In the genomic region with DNA sequence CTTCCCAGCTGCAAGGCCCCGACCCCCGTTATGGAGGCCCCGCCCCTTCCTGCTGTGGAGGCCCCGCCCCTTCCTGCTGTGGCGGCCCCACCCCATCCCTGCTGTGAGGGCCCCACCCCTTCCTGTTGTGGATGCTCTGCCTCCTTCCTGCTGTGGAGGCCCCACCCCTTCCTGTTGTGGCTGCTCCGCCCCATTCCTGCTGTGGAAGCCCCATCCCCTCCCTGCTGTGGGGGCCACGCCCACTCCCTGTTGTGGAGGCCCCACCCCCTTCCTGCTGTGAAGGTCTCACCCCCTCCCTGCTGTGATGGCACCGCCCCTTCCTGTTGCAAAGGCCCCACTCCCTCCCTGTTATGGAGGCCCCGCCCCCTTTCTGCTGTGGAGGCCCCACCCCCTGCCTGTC, we compare ENCODE assay signal across 8 cellular contexts.
DNase-seq lines count a peak whose midpoint lies in the region; ATAC-seq and TF ChIP-seq lines count a peak whose summit lies in the region.

No MANE protein-coding gene starts in this region.

- no peak overlapping the region for H3K4me3 Mint-ChIP-seq in activated CD4-positive, alpha-beta T cell treated with anti-CD3 and anti-CD28 coated beads for 36 hours
- H3K4me3 Mint-ChIP-seq in immature natural killer cell, result peak overlapping the region in 1 of 5 donors; percentile 50

- no peak for TF ChIP-seq CTCF in GM10266 (IDR thresholded peaks at IDR 0.05; ENCODE audit: control insufficient read depth, insufficient read depth, low read depth, missing control alignments)

- H3K27ac Mint-ChIP-seq in activated CD4-positive, alpha-beta T cell treated with anti-CD3 and anti-CD28 coated beads for 36 hours, result no peak overlapping the region
- peak overlapping the region; percentile 30 to 86 (median 56) for H3K27ac Mint-ChIP-seq in immature natural killer cell

- intact Hi-C loops in activated CD4-positive, alpha-beta T cell treated with anti-CD3 and anti-CD28 coated beads for 36 hours (cut with DNase I, micrococcal nuclease), result no loop called here

- no peaks in the 10 kb centered on the region for H3K36me3 Mint-ChIP-seq in activated CD4-positive, alpha-beta T cell treated with anti-CD3 and anti-CD28 coated beads for 36 hours (ENCODE audit: low read depth)
- peaks cover 0 to 4% (median 0%) of the 10 kb centered on the region in 3 donors for H3K36me3 Mint-ChIP-seq in immature natural killer cell

- peak; percentile 18 for DNase-seq in COLO829 (ENCODE audit: low spot score)
- DNase-seq in NAMALWA (ENCODE audit: low spot score), result peak; percentile 93
- DNase-seq in activated CD4-positive, alpha-beta T cell treated with anti-CD3 and anti-CD28 coated beads for 36 hours, result peak; percentile 77
- peak; percentile 78 to 85 (median 82) for DNase-seq in immature natural killer cell
- no peak for DNase-seq in NCI-H1694 (lab: John Stamatoyannopoulos, UW)
- DNase-seq in SIG-M5 treated with dmso at 0.1 percent for 504 hours (lab: John Stamatoyannopoulos, UW; ENCODE audit: unreplicated experiment), result no peak
- DNase-seq in GM10266 (ENCODE audit: extremely low spot score), result no peak
- no peak for DNase-seq in DMS79 treated with DMSO at 0.1 percent for 48 hours (lab: John Stamatoyannopoulos, UW)

- ATAC-seq in activated CD4-positive, alpha-beta T cell treated with anti-CD3 and anti-CD28 coated beads for 36 hours, result peak; percentile 94

- POLR2A ChIA-PET in activated CD4-positive, alpha-beta T cell treated with anti-CD3 and anti-CD28 coated beads for 36 hours (lab: Charles Lee), result no interaction called here

- no peaks in the 10 kb centered on the region for H3K4me1 Mint-ChIP-seq in activated CD4-positive, alpha-beta T cell treated with anti-CD3 and anti-CD28 coated beads for 36 hours
- H3K4me1 Mint-ChIP-seq in immature natural killer cell, result peaks cover 5 to 24% of the 10 kb centered on the region in 2 donors

- H3K27me3 Mint-ChIP-seq in activated CD4-positive, alpha-beta T cell treated with anti-CD3 and anti-CD28 coated beads for 36 hours, result no peaks in the 10 kb centered on the region
- peaks cover 0 to 5% (median 2%) of the 10 kb centered on the region in 3 donors for H3K27me3 Mint-ChIP-seq in immature natural killer cell (ENCODE audit: low read depth in 3 of 3)

- peaks cover 2% of the 10 kb centered on the region for H3K9me3 Mint-ChIP-seq in activated CD4-positive, alpha-beta T cell treated with anti-CD3 and anti-CD28 coated beads for 36 hours (ENCODE audit: low read depth)
- H3K9me3 Mint-ChIP-seq in immature natural killer cell, result no peaks in the 10 kb centered on the region

- CTCF ChIA-PET in activated CD4-positive, alpha-beta T cell treated with anti-CD3 and anti-CD28 coated beads for 36 hours (lab: Charles Lee), result no interaction called here

Comparison
In these comparisons a context has a peak if more than half of its experiments do, and no peak if none do; other contexts are left out.
1. DNase-seq: peak in COLO829 (single experiment), NAMALWA (single experiment), activated CD4-positive, alpha-beta T cell treated with anti-CD3 and anti-CD28 coated beads for 36 hours (single experiment) and immature natural killer cell (3 of 3); none in NCI-H1694 (single experiment), SIG-M5 treated with dmso at 0.1 percent for 504 hours (single experiment), GM10266 (single experiment) and DMS79 treated with DMSO at 0.1 percent for 48 hours (single experiment).